Comparison of ENCODE assay signal across 26 cellular contexts in genomic region chr11:75467881-75468280, GRCh38. TPM values are rescaled to one million over a fixed set of nuclear protein-coding genes. Genes with fewer than 3 reads are reported as not detected.
DNase-seq lines count a peak whose midpoint lies in the region; ATAC-seq, FAIRE-seq and TF ChIP-seq lines count a peak whose summit lies in the region.
"Had no signal": no experiment of that assay in that cellular context is flagged by ENCODE, and none has a peak within 500 bp of the region (broad histone marks: within the 10 kb centered on the region; RNA-seq: fewer than 3 reads in every experiment).

No MANE protein-coding gene starts in this region.

- WGBS in IMR-90 (ENCODE audit: extremely low coverage in 2 of 2, insufficient read length in 1 of 2), 2 experiments: 88% methylated on average over 3 of the region's 4 CpGs; no CpG with 5 or more reads in 1 of the 2 experiments
- 83% methylated on average over 4 of the region's 4 CpGs for WGBS in K562 (ENCODE audit: insufficient coverage, low coverage, missing lambda C conversion rate)

- H3K27me3 Mint-ChIP-seq in neural crest cell (ENCODE audit: low read depth): no peaks in the 10 kb centered on the region
- H3K27me3 Mint-ChIP-seq in natural killer cell treated with Interleukin-12 subunit alpha and Interleukin-12 subunit beta and Interleukin-15 and Interleukin-18, amount 100 ng/mL, for 72 hours: no peaks in the 10 kb centered on the region
- H3K27me3 Mint-ChIP-seq: B cell; CD4-positive, CD25-positive, alpha-beta regulatory T cell had no signal

- no peak overlapping the region for H2AFZ ChIP-seq in IMR-90 (replicated peaks; ENCODE audit: low read length, poor library complexity)
- peak overlapping the region; percentile 56; the same call in 1 of the 2 replicates for H2AFZ ChIP-seq in K562 (ENCODE audit: low read depth, low read length)
- H2AFZ ChIP-seq: GM23248 had no signal

- POLR2A ChIA-PET in IMR-90 (lab: Charles Lee; ENCODE audit: unreplicated experiment) (no interaction called here), K562 (lab: Yijun Ruan, JAX) (interaction anchor here (0.6 to 1.2 kb wide), 6 partner anchors 9 to 420 kb away, joined by 3 to 4 read pairs (median 3); no protein-coding TSS in a partner anchor)

- H3K27ac ChIP-seq in IMR-90 (ENCODE audit: insufficient read depth, low read length) (no peak overlapping the region), K562 (ENCODE audit: extremely low read depth, low read depth, low read length) (peak overlapping the region; percentile 49; the same call in 2 of the 3 replicates), uterus (peak overlapping the region; percentile 73 to 81), upper lobe of right lung (no peak overlapping the region)
- H3K27ac ChIP-seq: A549, GM23248, SJSA1 had no signal

- H3K4me2 ChIP-seq in IMR-90 (ENCODE audit: low read depth, low read length): no peak overlapping the region
- H3K4me2 ChIP-seq in K562 (ENCODE audit: insufficient read depth, low read length): 0 out of 2 replicates have a peak overlapping the region, but pooled peaks have one; percentile 61
- H3K4me2 ChIP-seq: A549 had no signal

- H2BK5ac ChIP-seq in IMR-90 (ENCODE audit: low read depth, low read length, poor library complexity, severe bottlenecking): no peak overlapping the region

- H4K5ac ChIP-seq in IMR-90 (ENCODE audit: low read depth, low read length): no peak overlapping the region; the same call in 1 of the 2 replicates

- peak overlapping the region; percentile 70 for H3K27ac Mint-ChIP-seq in neural crest cell (ENCODE audit: unreplicated experiment)
- H3K27ac Mint-ChIP-seq in natural killer cell treated with Interleukin-12 subunit alpha and Interleukin-12 subunit beta and Interleukin-15 and Interleukin-18, amount 100 ng/mL, for 72 hours: no peak overlapping the region
- H3K27ac Mint-ChIP-seq: B cell; CD4-positive, CD25-positive, alpha-beta regulatory T cell; HFFc6 had no signal

- no peak for TF ChIP-seq POLR2A in IMR-90 (IDR thresholded peaks at IDR 0.05; ENCODE audit: low read depth, low read length)
- TF ChIP-seq POLR2A in K562 (conservative IDR thresholded peaks at IDR 0.05): no peak
- no peak for TF ChIP-seq POLR2A in uterus (IDR thresholded peaks at IDR 0.05)

- H2AK9ac ChIP-seq in IMR-90 (replicated peaks; ENCODE audit: low read depth, low read length, poor library complexity): no peak overlapping the region

- no peak for TF ChIP-seq RAD21 in IMR-90 (IDR thresholded peaks at IDR 0.05; ENCODE audit: low read length)
- no peak for TF ChIP-seq RAD21 in K562 (CRISPR knock-in tag; conservative IDR thresholded peaks at IDR 0.05 in 1 of 2, IDR thresholded peaks at IDR 0.05 in 1 of 2)

- H3K9me1 ChIP-seq in IMR-90 (ENCODE audit: insufficient read depth, low read length): 0 out of 2 replicates have a peak, but pooled peaks cover 8% of the 10 kb centered on the region
- no peaks in the 10 kb centered on the region for H3K9me1 ChIP-seq in K562 (ENCODE audit: control insufficient read depth, insufficient read depth, low read length)

- H3K4me3 Mint-ChIP-seq in neural crest cell: no peak overlapping the region
- no peak overlapping the region for H3K4me3 Mint-ChIP-seq in natural killer cell treated with Interleukin-12 subunit alpha and Interleukin-12 subunit beta and Interleukin-15 and Interleukin-18, amount 100 ng/mL, for 72 hours
- H3K4me3 Mint-ChIP-seq: B cell; CD4-positive, CD25-positive, alpha-beta regulatory T cell; HFFc6 had no signal

- H2BK20ac ChIP-seq in IMR-90 (ENCODE audit: low read depth, low read length): no peak overlapping the region

- FAIRE-seq in K562 (lab: Jason Lieb, UNC): no peak
- FAIRE-seq: A549, GM12891 had no signal

- ATAC-seq in IMR-90 (ENCODE audit: low read depth): no peak
- ATAC-seq in K562: no peak
- no peak for ATAC-seq in upper lobe of right lung
- no peak for ATAC-seq in natural killer cell treated with Interleukin-12 subunit alpha and Interleukin-12 subunit beta and Interleukin-15 and Interleukin-18, amount 100 ng/mL, for 72 hours
- ATAC-seq: A549, Panc1 had no signal

- H3K36me3 ChIP-seq in IMR-90 (ENCODE audit: control insufficient read depth, insufficient read depth, low read length) (no peaks in the 10 kb centered on the region), K562 (ENCODE audit: control insufficient read depth, insufficient read depth, low read length) (no peaks in the 10 kb centered on the region; the same call in 2 of the 3 replicates), uterus (no peaks in the 10 kb centered on the region), upper lobe of right lung (no peaks in the 10 kb centered on the region)
- H3K36me3 ChIP-seq: MG63, SJSA1 had no signal

- no peak for DNase-seq in IMR-90
- DNase-seq in K562 (ENCODE audit: extremely low read depth in 1 of 4, low spot score in 3 of 4): no peak
- DNase-seq in neural crest cell (ENCODE audit: low read depth, low spot score): no peak
- DNase-seq in uterus: no peak
- no peak for DNase-seq in upper lobe of right lung
- no peak for DNase-seq in NCI-H2081 treated with DMSO at 0.1 percent for 48 hours (lab: John Stamatoyannopoulos, UW)
- DNase-seq in natural killer cell treated with Interleukin-12 subunit alpha and Interleukin-12 subunit beta and Interleukin-15 and Interleukin-18, amount 100 ng/mL, for 72 hours (ENCODE audit: low spot score): no peak
- DNase-seq: CD4-positive, CD25-positive, alpha-beta regulatory T cell; COR-L47; DMS 273 treated with DMSO at 0.1 percent for 48 hours; DMS79 treated with DMSO at 0.1 percent for 48 hours; GM23248; H9; HFFc6; MG63; NCI-H1436; NCI-H1930; NCI-H2227 treated with DMSO at 0.1 percent for 48 hours; NCI-H510A; NCI-H774; NK-92 treated with Interleukin-12 subunit alpha and Interleukin-12 subunit beta, amount 100 ng/mL, for 24 hours had no signal

- TF ChIP-seq CTCF in IMR-90 (conservative IDR thresholded peaks at IDR 0.05; ENCODE audit: low read depth, low read length) (no peak), K562 (IDR thresholded peaks at IDR 0.05 in 2 of 3, conservative IDR thresholded peaks at IDR 0.05 in 1 of 3; ENCODE audit: insufficient read depth in 2 of 3, low read depth in 1 of 3, low read length in 3 of 3) (no peak), neural crest cell (conservative IDR thresholded peaks at IDR 0.05) (no peak), uterus (IDR thresholded peaks at IDR 0.05) (no peak), upper lobe of right lung (IDR thresholded peaks at IDR 0.05) (no peak)

- TF ChIP-seq EP300 in K562 (IDR thresholded peaks at IDR 0.05; ENCODE audit: low read length): no peak

- H2AK5ac ChIP-seq in IMR-90 (ENCODE audit: low read depth, low read length): peak overlapping the region; percentile 1; the same call in 1 of the 2 replicates

- H3K9me3 Mint-ChIP-seq in neural crest cell: no peaks in the 10 kb centered on the region
- no peaks in the 10 kb centered on the region for H3K9me3 Mint-ChIP-seq in natural killer cell treated with Interleukin-12 subunit alpha and Interleukin-12 subunit beta and Interleukin-15 and Interleukin-18, amount 100 ng/mL, for 72 hours
- H3K9me3 Mint-ChIP-seq: CD4-positive, CD25-positive, alpha-beta regulatory T cell; H9; HFFc6 had no signal

- no peaks in the 10 kb centered on the region for H3K79me1 ChIP-seq in IMR-90 (ENCODE audit: low read depth in 1 of 2, low read length in 2 of 2)

- H4K8ac ChIP-seq in IMR-90 (ENCODE audit: low read depth in 2 of 2, low read length in 2 of 2): no peak overlapping the region

- H3K9me3 ChIP-seq in IMR-90 (ENCODE audit: control insufficient read depth, insufficient read depth, low read length) (no peaks in the 10 kb centered on the region), K562 (replicated peaks; ENCODE audit: control insufficient read depth, insufficient read depth, low read depth, low read length) (no peaks in the 10 kb centered on the region), uterus (no peaks in the 10 kb centered on the region), upper lobe of right lung (no peaks in the 10 kb centered on the region)
- H3K9me3 ChIP-seq: A549, MG63, SJSA1 had no signal

- intact Hi-C loops in IMR-90 (cut with micrococcal nuclease) (loop anchor here (5.0 kb wide), 1 partner anchor 49 kb away; no protein-coding TSS in a partner anchor), K562 (cut with micrococcal nuclease) (no loop called here), uterus (cut with DNase I; ENCODE audit: low total_unique reads) (no loop called here), upper lobe of right lung (cut with DNase I) (no loop called here)

- no peak overlapping the region for H3K56ac ChIP-seq in IMR-90 (ENCODE audit: extremely low read depth, insufficient read depth, low read length)

- H4K20me1 ChIP-seq in IMR-90 (ENCODE audit: insufficient read depth, low read length): no peaks in the 10 kb centered on the region
- H4K20me1 ChIP-seq in K562 (replicated peaks; ENCODE audit: control insufficient read depth, insufficient read depth, low read length): no peaks in the 10 kb centered on the region

- H3K79me2 ChIP-seq in K562 (ENCODE audit: control insufficient read depth, insufficient read depth, low read length): no peaks in the 10 kb centered on the region

- H3K27me3 ChIP-seq in IMR-90 (ENCODE audit: control insufficient read depth, insufficient read depth, low read length): no peaks in the 10 kb centered on the region
- H3K27me3 ChIP-seq in K562 (ENCODE audit: control insufficient read depth in 2 of 2, insufficient read depth in 2 of 2, low read length in 2 of 2): no peaks in the 10 kb centered on the region
- H3K27me3 ChIP-seq in uterus: no peaks in the 10 kb centered on the region
- no peaks in the 10 kb centered on the region for H3K27me3 ChIP-seq in upper lobe of right lung
- H3K27me3 ChIP-seq: MG63, SJSA1 had no signal

- H3K36me3 Mint-ChIP-seq in neural crest cell (ENCODE audit: low read depth): no peaks in the 10 kb centered on the region
- H3K36me3 Mint-ChIP-seq in natural killer cell treated with Interleukin-12 subunit alpha and Interleukin-12 subunit beta and Interleukin-15 and Interleukin-18, amount 100 ng/mL, for 72 hours: no peaks in the 10 kb centered on the region

- no peak overlapping the region for H2BK15ac ChIP-seq in IMR-90 (ENCODE audit: low read depth, low read length)

- H3K4me1 Mint-ChIP-seq in neural crest cell: peaks cover 67% of the 10 kb centered on the region
- H3K4me1 Mint-ChIP-seq in natural killer cell treated with Interleukin-12 subunit alpha and Interleukin-12 subunit beta and Interleukin-15 and Interleukin-18, amount 100 ng/mL, for 72 hours (ENCODE audit: low read depth in 2 of 2): no peaks in the 10 kb centered on the region

- no peak overlapping the region for H4K91ac ChIP-seq in IMR-90 (ENCODE audit: insufficient read depth, low read depth, low read length)

- H3K18ac ChIP-seq in IMR-90 (ENCODE audit: low read depth, low read length): no peak overlapping the region

- no peak overlapping the region for H3K4ac ChIP-seq in IMR-90 (ENCODE audit: low read depth, low read length)

- H3K9ac ChIP-seq in IMR-90 (ENCODE audit: low read depth, low read length) (no peak overlapping the region), K562 (ENCODE audit: insufficient read depth in 1 of 2, low read depth in 2 of 2, low read length in 2 of 2) (peak overlapping the region; percentile 15 to 85; a peak in 2 of 4 replicates)
- H3K9ac ChIP-seq: GM23248 had no signal

- H3K23ac ChIP-seq in IMR-90 (ENCODE audit: low read depth, low read length): no peak overlapping the region

- dilution Hi-C loops in IMR-90 (cut with HindIII; ENCODE audit: low sequenced_read_pairs, unreplicated experiment): no loop called here

- H3K4me1 ChIP-seq in IMR-90 (ENCODE audit: control insufficient read depth, insufficient read depth, low read length) (peaks cover 22% of the 10 kb centered on the region), K562 (replicated peaks in 1 of 2; ENCODE audit: control insufficient read depth in 2 of 2, insufficient read depth in 2 of 2, low read length in 2 of 2) (peaks cover 16 to 32% of the 10 kb centered on the region in 2 experiments), uterus (peaks cover 5 to 12% of the 10 kb centered on the region in 2 donors), upper lobe of right lung (peaks cover 25% of the 10 kb centered on the region)
- H3K4me1 ChIP-seq: A549, SJSA1 had no signal

- CTCF ChIA-PET in IMR-90 (lab: Yijun Ruan, JAX) (no interaction called here), K562 (lab: Yijun Ruan, JAX; ENCODE audit: low intra/inter-chr PET ratio) (no interaction called here)

- H2BK120ac ChIP-seq in IMR-90 (ENCODE audit: low read depth, low read length): no peak overlapping the region

- H3K14ac ChIP-seq in IMR-90 (replicated peaks; ENCODE audit: low read depth, low read length): no peak overlapping the region

- no TSS peak for BruUV-seq in IMR-90 (replicated peaks; lab: Mats Ljungman, UMichigan)
- BruUV-seq in K562 (replicated peaks; lab: Mats Ljungman, UMichigan): no TSS peak

- in situ Hi-C loops in IMR-90 (cut with MboI; ENCODE audit: low sequenced_read_pairs) (no loop called here), K562 (cut with MboI) (no loop called here)

- no peak overlapping the region for H3K4me3 ChIP-seq in IMR-90 (ENCODE audit: insufficient read depth, low read depth, low read length)
- H3K4me3 ChIP-seq in K562: no peak overlapping the region
- no peak overlapping the region for H3K4me3 ChIP-seq in uterus
- H3K4me3 ChIP-seq in upper lobe of right lung: no peak overlapping the region
- H3K4me3 ChIP-seq: A549, GM23248, MG63, SJSA1 had no signal

RNA-seq across cellular contexts. Expression of gene KLHL35, which starts 34.9 kb away (rescaled TPM):
- 1.4 and 1.6 TPM in 2 replicates for total RNA-seq in IMR-90 (2012; rRNA removed)
- polyA plus RNA-seq in IMR-90 (2012; rRNA removed): 3.3 TPM in 2 replicates
- 2.1 and 6.1 TPM in 2 replicates for polyA plus RNA-seq in IMR-90 (2012; cell fraction: cytosol; rRNA removed)
- polyA plus RNA-seq in IMR-90 (2012; cell fraction: nucleus; rRNA removed; ENCODE audit: low replicate concordance): 4.0 and 10.4 TPM in 2 replicates
- total RNA-seq in K562 (2011; cell fraction: chromatin; rRNA removed; ENCODE audit: low replicate concordance): not detected in 2 replicates
- not detected in 2 replicates for total RNA-seq in K562 (2011; cell fraction: nucleolus; rRNA removed)
- total RNA-seq in K562 (2011; cell fraction: nucleoplasm; rRNA removed): not detected in 2 replicates
- not detected in 2 replicates for total RNA-seq in K562 (2014; rRNA removed)
- total RNA-seq in K562 (2014; rRNA removed; fragmentation: Illumina TruSeq; extraction: Trizol): not detected in 2 replicates
- total RNA-seq in K562 (2015; rRNA removed; fragmentation: Illumina TruSeq; extraction: Trizol): not detected in 2 replicates
- total RNA-seq in K562 (2021): not detected in 2 replicates
- not detected in 2 replicates for polyA plus RNA-seq in K562 (2011; rRNA removed)
- not detected in 2 replicates for polyA plus RNA-seq in K562 (2011; cell fraction: cytosol; rRNA removed)
- not detected in 2 replicates for polyA plus RNA-seq in K562 (2011; cell fraction: nucleus; rRNA removed)
- polyA plus RNA-seq in K562 (2012): 0.05 and 0.10 TPM in 2 replicates
- not detected in 2 replicates for polyA plus RNA-seq in K562 (2014; fragmentation: Illumina TruSeq; extraction: Trizol)
- not detected for polyA plus RNA-seq in K562 (2014; fragmentation: Nextera tagmentation; extraction: Ambion mirVana)
- polyA plus RNA-seq in K562 (2014; rRNA removed): not detected in 2 replicates
- polyA minus RNA-seq in K562 (2011; rRNA and poly(A)+ RNA removed): not detected in 2 replicates
- 1.5 TPM in 1 of 2 replicates, not detected in the other for polyA minus RNA-seq in K562 (2011; cell fraction: cytosol; rRNA and poly(A)+ RNA removed)
- polyA minus RNA-seq in K562 (2011; cell fraction: nucleus; rRNA and poly(A)+ RNA removed): not detected in 2 replicates
- 9.4 and 11.6 TPM in 2 replicates for total RNA-seq in neural crest cell
- total RNA-seq in uterus: 1 to 10 TPM in 1 of 4 donors, not detected in 3; 2.5 TPM
- 3.4 TPM for total RNA-seq in upper lobe of right lung
- total RNA-seq in natural killer cell treated with Interleukin-12 subunit alpha and Interleukin-12 subunit beta and Interleukin-15 and Interleukin-18, amount 100 ng/mL, for 72 hours: 1 to 10 TPM in 1 of 2 donors, under 1 TPM in 1; 0.62 to 1.5 TPM
- total RNA-seq: HFFc6 had no signal

RNA-seq across cellular contexts. Expression of gene GDPD5, which starts 57.9 kb away (rescaled TPM):
- total RNA-seq in IMR-90 (2012; rRNA removed) (1.7 and 2.0 TPM in 2 replicates), K562 (2014; rRNA removed) (9.8 and 14.2 TPM in 2 replicates), K562 (2014; rRNA removed; fragmentation: Illumina TruSeq; extraction: Trizol) (2.8 and 2.9 TPM in 2 replicates), K562 (2015; rRNA removed; fragmentation: Illumina TruSeq; extraction: Trizol) (6.1 and 6.5 TPM in 2 replicates), K562 (2021) (19.0 and 27.3 TPM in 2 replicates), neural crest cell (13.3 and 15.4 TPM in 2 replicates), uterus (10 to 100 TPM in 3 of 4 donors, 1 to 10 TPM in 1; 9.6 to 52.9 (median 28.2) TPM), upper lobe of right lung (19.3 TPM)
- polyA plus RNA-seq in IMR-90 (2012; rRNA removed) (7.9 and 8.2 TPM in 2 replicates), K562 (2011; rRNA removed) (8.0 and 11.8 TPM in 2 replicates), K562 (2014; fragmentation: Illumina TruSeq; extraction: Trizol) (8.7 and 11.9 TPM in 2 replicates), K562 (2014; fragmentation: Nextera tagmentation; extraction: Ambion mirVana) (under 1 TPM; 0.32 to 0.41 TPM), K562 (2014; rRNA removed) (17.0 and 20.4 TPM in 2 replicates)
- 4.1 and 7.5 TPM in 2 replicates for polyA plus RNA-seq in IMR-90 (2012; cell fraction: cytosol; rRNA removed)
- polyA plus RNA-seq in IMR-90 (2012; cell fraction: nucleus; rRNA removed; ENCODE audit: low replicate concordance): 25.1 and 54.1 TPM in 2 replicates
- 57.8 and 141 TPM in 2 replicates for total RNA-seq in K562 (2011; cell fraction: chromatin; rRNA removed; ENCODE audit: low replicate concordance)
- 58.7 and 66.9 TPM in 2 replicates for total RNA-seq in K562 (2011; cell fraction: nucleolus; rRNA removed)
- 57.6 and 71.8 TPM in 2 replicates for total RNA-seq in K562 (2011; cell fraction: nucleoplasm; rRNA removed)
- polyA plus RNA-seq in K562 (2011; cell fraction: cytosol; rRNA removed): 7.2 and 13.1 TPM in 2 replicates
- 47.6 and 80.4 TPM in 2 replicates for polyA plus RNA-seq in K562 (2011; cell fraction: nucleus; rRNA removed)
- 11.7 and 25.1 TPM in 2 replicates for polyA plus RNA-seq in K562 (2012)
- 4.6 and 5.0 TPM in 2 replicates for polyA minus RNA-seq in K562 (2011; rRNA and poly(A)+ RNA removed)
- polyA minus RNA-seq in K562 (2011; cell fraction: cytosol; rRNA and poly(A)+ RNA removed): 7.2 and 15.1 TPM in 2 replicates
- polyA minus RNA-seq in K562 (2011; cell fraction: nucleus; rRNA and poly(A)+ RNA removed): 18.5 and 19.8 TPM in 2 replicates
- 10 to 100 TPM in 1 of 2 donors, 1 to 10 TPM in 1; 7.2 to 28.2 TPM for total RNA-seq in natural killer cell treated with Interleukin-12 subunit alpha and Interleukin-12 subunit beta and Interleukin-15 and Interleukin-18, amount 100 ng/mL, for 72 hours

Comparison
In these comparisons a context has a peak if more than half of its experiments do, and no peak if none do; other contexts are left out.
1. H3K27ac ChIP-seq: peak in K562 (single experiment) and uterus (2 of 2); none in IMR-90 (single experiment) and upper lobe of right lung (single experiment).